20 cellular contexts compared by ENCODE assay signal in genomic region chr17:17554266-17554665, GRCh38.
"Had no signal": no experiment of that assay in that cellular context is flagged by ENCODE, and none has a peak within 500 bp of the region (broad histone marks: within the 10 kb centered on the region; RNA-seq: fewer than 3 reads in every experiment).

No MANE protein-coding gene starts in this region.

- H3K27ac ChIP-seq: dorsolateral prefrontal cortex, left lung, neutrophil, sigmoid colon, skin epidermis, thoracic aorta, transverse colon had no signal

- H3K27me3 Mint-ChIP-seq: natural killer cell treated with Interleukin-12 subunit alpha and Interleukin-12 subunit beta and Interleukin-15 and Interleukin-18, amount 100 ng/mL, for 72 hours; stimulated activated naive B cell treated with anti-CD40 and anti-IgM and Interleukin-4, amounts not matched to agents 10 μg/mL and 1 μg/mL and 100 μg/mL, for 72 hours; stimulated activated naive CD8-positive, alpha-beta T cell treated with anti-CD3 and anti-CD28 coated beads, Interleukin-15, amount 100 ng/mL, for 72 hours had no signal

- H3K9me3 ChIP-seq: heart left ventricle, left lung, neutrophil, sigmoid colon, thoracic aorta, transverse colon had no signal

- H3K27ac Mint-ChIP-seq: natural killer cell treated with Interleukin-12 subunit alpha and Interleukin-12 subunit beta and Interleukin-15 and Interleukin-18, amount 100 ng/mL, for 72 hours; stimulated activated naive B cell treated with anti-CD40 and anti-IgM and Interleukin-4, amounts not matched to agents 10 μg/mL and 1 μg/mL and 100 μg/mL, for 72 hours had no signal

- H3K4me3 ChIP-seq: dorsolateral prefrontal cortex, heart left ventricle, left lung, lung, sigmoid colon, skin epidermis, thoracic aorta, transverse colon had no signal

- ATAC-seq: heart left ventricle; left lung; natural killer cell treated with Interleukin-12 subunit alpha and Interleukin-12 subunit beta and Interleukin-15 and Interleukin-18, amount 100 ng/mL, for 72 hours; stimulated activated naive B cell treated with anti-CD40 and anti-IgM and Interleukin-4, amounts not matched to agents 10 μg/mL and 1 μg/mL and 100 μg/mL, for 72 hours; stimulated activated naive CD8-positive, alpha-beta T cell treated with anti-CD3 and anti-CD28 coated beads, Interleukin-15, amount 100 ng/mL, for 72 hours had no signal

- H3K36me3 ChIP-seq: heart left ventricle, left lung, neutrophil, sigmoid colon, thoracic aorta, transverse colon had no signal

- DNase-seq: cortex of kidney; dorsolateral prefrontal cortex; effector CD8-positive, alpha-beta T cell; foreskin melanocyte; hypothalamus; mesenchymal stem cell; midbrain; sigmoid colon; stimulated activated CD4-positive, alpha-beta T cell treated with anti-CD3 and anti-CD28 coated beads, Interleukin-2, amount 100 ng/mL, for 24 hours; stimulated activated CD4-positive, alpha-beta T cell treated with anti-CD3 and anti-CD28 coated beads, Interleukin-4, amount 100 ng/mL, for 4 hours; stimulated activated naive B cell treated with anti-CD40 and anti-IgM and Interleukin-4, amounts not matched to agents 10 μg/mL and 1 μg/mL and 100 μg/mL, for 72 hours; stimulated activated naive CD8-positive, alpha-beta T cell treated with anti-CD3 and anti-CD28 coated beads, Interleukin-15, amount 100 ng/mL, for 72 hours; transverse colon had no signal

- H3K4me3 Mint-ChIP-seq: natural killer cell treated with Interleukin-12 subunit alpha and Interleukin-12 subunit beta and Interleukin-15 and Interleukin-18, amount 100 ng/mL, for 72 hours; stimulated activated naive B cell treated with anti-CD40 and anti-IgM and Interleukin-4, amounts not matched to agents 10 μg/mL and 1 μg/mL and 100 μg/mL, for 72 hours; stimulated activated naive CD8-positive, alpha-beta T cell treated with anti-CD3 and anti-CD28 coated beads, Interleukin-15, amount 100 ng/mL, for 72 hours had no signal

- H3K27me3 ChIP-seq: dorsolateral prefrontal cortex, heart left ventricle, left lung, neutrophil, sigmoid colon, transverse colon had no signal

- H3K4me1 ChIP-seq: left lung, sigmoid colon, transverse colon had no signal

- H3K9me3 Mint-ChIP-seq: natural killer cell treated with Interleukin-12 subunit alpha and Interleukin-12 subunit beta and Interleukin-15 and Interleukin-18, amount 100 ng/mL, for 72 hours; stimulated activated naive B cell treated with anti-CD40 and anti-IgM and Interleukin-4, amounts not matched to agents 10 μg/mL and 1 μg/mL and 100 μg/mL, for 72 hours; stimulated activated naive CD8-positive, alpha-beta T cell treated with anti-CD3 and anti-CD28 coated beads, Interleukin-15, amount 100 ng/mL, for 72 hours had no signal

- H3K36me3 Mint-ChIP-seq: natural killer cell treated with Interleukin-12 subunit alpha and Interleukin-12 subunit beta and Interleukin-15 and Interleukin-18, amount 100 ng/mL, for 72 hours; stimulated activated naive B cell treated with anti-CD40 and anti-IgM and Interleukin-4, amounts not matched to agents 10 μg/mL and 1 μg/mL and 100 μg/mL, for 72 hours had no signal

- H3K4me1 Mint-ChIP-seq: stimulated activated naive CD8-positive, alpha-beta T cell treated with anti-CD3 and anti-CD28 coated beads, Interleukin-15, amount 100 ng/mL, for 72 hours had no signal
